Comparison of ENCODE assay signal across 19 cellular contexts in genomic region chr7:136130819-136131637, GRCh38.
"Had no signal": no experiment of that assay in that cellular context is flagged by ENCODE, and none has a peak within 500 bp of the region (broad histone marks: within the 10 kb centered on the region; RNA-seq: fewer than 3 reads in every experiment).

No MANE protein-coding gene starts in this region.

- H3K9me3 ChIP-seq: heart left ventricle, neutrophil, psoas muscle, right lobe of liver, spleen had no signal

- DNase-seq: cortex of kidney; dorsolateral prefrontal cortex; effector CD8-positive, alpha-beta T cell; heart left ventricle; hippocampal formation; left colon; mesendoderm; naive thymus-derived CD8-positive, alpha-beta T cell; psoas muscle; retina; right lobe of liver; spleen; stimulated activated naive CD4-positive, alpha-beta T cell treated with Interleukin-2 at 50 U/mL for 16 hours; trophoblast cell had no signal

- H3K36me3 ChIP-seq: heart left ventricle, neutrophil, right lobe of liver, spleen had no signal

- H3K27ac ChIP-seq: dorsolateral prefrontal cortex, neutrophil, psoas muscle, right lobe of liver, spleen had no signal

- H3K4me1 ChIP-seq: heart left ventricle, psoas muscle, right lobe of liver, spleen had no signal

- H3K4me3 ChIP-seq: dorsolateral prefrontal cortex, heart left ventricle, psoas muscle, right lobe of liver, spleen had no signal

- FAIRE-seq: endometrium, frontal cortex, urothelium cell line had no signal

- ATAC-seq: esophagus mucosa; heart left ventricle; left colon; naive thymus-derived CD8-positive, alpha-beta T cell; psoas muscle; right lobe of liver had no signal

- H3K27me3 ChIP-seq: heart left ventricle, neutrophil, right lobe of liver, spleen had no signal
